Comparison of ENCODE assay signal across 8 cellular contexts in genomic region chr2:65053199-65053598, GRCh38. TPM values are rescaled to one million over a fixed set of nuclear protein-coding genes. Genes with fewer than 3 reads are reported as not detected.
DNase-seq lines count a peak whose midpoint lies in the region; ATAC-seq, FAIRE-seq and TF ChIP-seq lines count a peak whose summit lies in the region.

No MANE protein-coding gene starts in this region.

- peak; percentile 98 for FAIRE-seq in GM12891 (lab: Jason Lieb, UNC)

- DNase-seq in GM12891 (ENCODE audit: insufficient read length, low spot score) (peak; percentile 48), COLO668 (lab: John Stamatoyannopoulos, UW; ENCODE audit: unreplicated experiment) (no peak), RKO (ENCODE audit: low spot score) (no peak), left colon (no peak), WERI-Rb-1 (no peak)
- peak; percentile 21 for DNase-seq in activated effector memory CD4-positive, alpha-beta T cell treated with Interleukin-2 at 50 U/mL for 16 hours

- TF ChIP-seq POLR2A in GM12891 (IDR thresholded peaks at IDR 0.05; ENCODE audit: low read depth, low read length), result peak; percentile 43; the same call in 1 of the 2 replicates

- H3K9me3 ChIP-seq in WERI-Rb-1 (ENCODE audit: severe bottlenecking), result no peaks in the 10 kb centered on the region

- H3K4me3 ChIP-seq in WERI-Rb-1 (ENCODE audit: low read depth, low read length), result no peak overlapping the region

- no peak for TF ChIP-seq CTCF in WERI-Rb-1 (IDR thresholded peaks at IDR 0.05; ENCODE audit: low read depth, low read length)

- no peaks in the 10 kb centered on the region; the same call in none of the 2 replicates for H3K36me3 ChIP-seq in WERI-Rb-1

- ATAC-seq in GM21360 (IDR thresholded peaks at IDR 0.05; ENCODE audit: unreplicated experiment) (peak; percentile 37), HG03460 (IDR thresholded peaks at IDR 0.05; ENCODE audit: unreplicated experiment) (peak; percentile 47), left colon (no peak)

- H3K27me3 ChIP-seq in WERI-Rb-1 (ENCODE audit: insufficient read depth, low read depth, severe bottlenecking), result no peaks in the 10 kb centered on the region

- intact Hi-C loops in left colon (cut with DNase I, micrococcal nuclease), result no loop called here

- H3K27ac ChIP-seq in WERI-Rb-1, result no peak overlapping the region

TF ChIP-seq in GM12891, 5 proteins besides CTCF, POLR2A, EP300 and RAD21:
- TF ChIP-seq SPI1 (IDR thresholded peaks at IDR 0.05; ENCODE audit: low read depth, low read length), result peak; percentile 98
- no peak for TF ChIP-seq PAX5 (IDR thresholded peaks at IDR 0.05; ENCODE audit: insufficient read depth, low read length, severe bottlenecking)
- TF ChIP-seq TAF1 (IDR thresholded peaks at IDR 0.05; ENCODE audit: low read depth, low read length), result no peak
- peak; percentile 30; the same call in 1 of the 2 replicates for TF ChIP-seq POLR2AphosphoS5 (IDR thresholded peaks at IDR 0.05; ENCODE audit: low read depth, low read length)
- TF ChIP-seq POU2F2 (IDR thresholded peaks at IDR 0.05; ENCODE audit: low read depth, low read length), result no peak; the same call in 1 of the 2 replicates
TF ChIP-seq in GM12891: peak in this region for 2.

RNA-seq across cellular contexts. Expression of gene CEP68, which starts 3.0 kb away (rescaled TPM):
- polyA plus RNA-seq in GM12891 (2012; ENCODE audit: low read depth, missing spikeins), result 4.5 TPM
- 10 to 100 TPM in 1 of 2 donors, 1 to 10 TPM in 1; 6.6 to 11.4 TPM for total RNA-seq in left colon

Comparison
In these comparisons a context has a peak if more than half of its experiments do, and no peak if none do; other contexts are left out.
1. DNase-seq: peak in GM12891 (single experiment) and activated effector memory CD4-positive, alpha-beta T cell treated with Interleukin-2 at 50 U/mL for 16 hours (single experiment); none in COLO668 (single experiment), RKO (single experiment), left colon (0 of 2) and WERI-Rb-1 (single experiment).